Comparison of ENCODE assay signal across 1 cellular context in the genomic region with DNA sequence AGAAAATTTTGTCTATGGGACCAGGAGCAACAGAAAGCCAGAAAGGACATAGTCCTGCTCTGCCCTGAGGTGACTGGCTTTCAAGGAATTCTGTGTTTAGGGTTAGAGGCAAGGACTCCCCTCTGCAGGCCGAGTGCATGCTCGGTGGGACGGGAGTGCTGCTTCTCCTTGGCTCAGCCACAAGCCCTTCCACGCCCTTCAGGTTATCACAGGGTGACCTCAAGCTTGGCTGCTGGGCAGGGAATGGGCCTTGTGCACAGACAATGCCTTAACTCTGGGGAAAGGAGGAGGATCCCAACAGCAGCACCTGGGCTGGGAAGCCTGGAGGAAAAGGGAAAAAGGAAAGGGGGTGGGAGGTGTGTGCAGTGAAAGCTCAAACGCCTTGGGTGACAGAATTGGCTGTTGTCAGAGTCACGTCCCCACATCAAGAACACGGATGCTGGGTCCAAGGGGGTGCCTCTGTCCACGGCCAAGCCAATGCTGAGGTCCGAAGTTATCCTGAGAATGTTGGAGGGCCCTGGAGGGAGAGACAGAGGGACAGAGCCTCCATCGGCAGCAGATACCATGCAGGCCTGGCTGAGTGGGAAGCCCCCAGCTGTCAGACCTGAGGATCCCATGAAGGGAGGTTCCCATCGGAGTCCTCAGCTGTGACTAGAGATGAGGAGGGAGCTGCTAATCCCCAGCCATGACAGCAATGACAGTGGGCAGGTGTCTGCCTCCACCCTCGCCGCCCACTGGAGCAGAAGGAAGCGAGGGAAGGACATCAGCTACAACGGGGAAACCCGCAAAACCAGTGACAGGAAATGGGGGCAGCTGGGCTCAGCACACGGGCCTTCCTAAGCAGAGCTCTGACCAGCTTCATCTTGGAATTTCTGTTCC.
TF ChIP-seq lines count a peak whose summit lies in the region.

No MANE protein-coding gene starts in this region.

TF ChIP-seq in GM12878, 131 proteins besides CTCF, POLR2A, EP300 and RAD21 (continued from another document):
- TF ChIP-seq, protein P1, sequence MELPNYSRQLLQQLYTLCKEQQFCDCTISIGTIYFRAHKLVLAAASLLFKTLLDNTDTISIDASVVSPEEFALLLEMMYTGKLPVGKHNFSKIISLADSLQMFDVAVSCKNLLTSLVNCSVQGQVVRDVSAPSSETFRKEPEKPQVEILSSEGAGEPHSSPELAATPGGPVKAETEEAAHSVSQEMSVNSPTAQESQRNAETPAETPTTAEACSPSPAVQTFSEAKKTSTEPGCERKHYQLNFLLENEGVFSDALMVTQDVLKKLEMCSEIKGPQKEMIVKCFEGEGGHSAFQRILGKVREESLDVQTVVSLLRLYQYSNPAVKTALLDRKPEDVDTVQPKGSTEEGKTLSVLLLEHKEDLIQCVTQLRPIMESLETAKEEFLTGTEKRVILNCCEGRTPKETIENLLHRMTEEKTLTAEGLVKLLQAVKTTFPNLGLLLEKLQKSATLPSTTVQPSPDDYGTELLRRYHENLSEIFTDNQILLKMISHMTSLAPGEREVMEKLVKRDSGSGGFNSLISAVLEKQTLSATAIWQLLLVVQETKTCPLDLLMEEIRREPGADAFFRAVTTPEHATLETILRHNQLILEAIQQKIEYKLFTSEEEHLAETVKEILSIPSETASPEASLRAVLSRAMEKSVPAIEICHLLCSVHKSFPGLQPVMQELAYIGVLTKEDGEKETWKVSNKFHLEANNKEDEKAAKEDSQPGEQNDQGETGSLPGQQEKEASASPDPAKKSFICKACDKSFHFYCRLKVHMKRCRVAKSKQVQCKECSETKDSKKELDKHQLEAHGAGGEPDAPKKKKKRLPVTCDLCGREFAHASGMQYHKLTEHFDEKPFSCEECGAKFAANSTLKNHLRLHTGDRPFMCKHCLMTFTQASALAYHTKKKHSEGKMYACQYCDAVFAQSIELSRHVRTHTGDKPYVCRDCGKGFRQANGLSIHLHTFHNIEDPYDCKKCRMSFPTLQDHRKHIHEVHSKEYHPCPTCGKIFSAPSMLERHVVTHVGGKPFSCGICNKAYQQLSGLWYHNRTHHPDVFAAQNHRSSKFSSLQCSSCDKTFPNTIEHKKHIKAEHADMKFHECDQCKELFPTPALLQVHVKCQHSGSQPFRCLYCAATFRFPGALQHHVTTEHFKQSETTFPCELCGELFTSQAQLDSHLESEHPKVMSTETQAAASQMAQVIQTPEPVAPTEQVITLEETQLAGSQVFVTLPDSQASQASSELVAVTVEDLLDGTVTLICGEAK (IDR thresholded peaks at IDR 0.05; ENCODE audit: borderline replicate concordance), result no peak
- peak; percentile 10; the same call in 1 of the 2 replicates for TF ChIP-seq SPI1 (IDR thresholded peaks at IDR 0.05; ENCODE audit: borderline replicate concordance, insufficient read depth, low read depth, low read length)
- TF ChIP-seq MTA2 (IDR thresholded peaks at IDR 0.05; ENCODE audit: low read depth), result 0 out of 2 replicates have a peak, but pooled peaks have one; percentile 16
- TF ChIP-seq YY1 (IDR thresholded peaks at IDR 0.05; ENCODE audit: low read depth, low read length), result peak; percentile 36; the same call in 1 of the 2 replicates
- TF ChIP-seq EGR1 (IDR thresholded peaks at IDR 0.05; ENCODE audit: borderline replicate concordance in 1 of 2, low read depth in 2 of 2, low read length in 2 of 2), result peak in 1 of 2 experiments; percentile 76; a peak in 1 of 3 replicates
- TF ChIP-seq IKZF2 (IDR thresholded peaks at IDR 0.05), result peak; percentile 68 to 74
- TF ChIP-seq ETV6 (conservative IDR thresholded peaks at IDR 0.05 in 1 of 2, IDR thresholded peaks at IDR 0.05 in 1 of 2; ENCODE audit: borderline replicate concordance in 1 of 2, low read depth in 1 of 2), result peak in 1 of 2 experiments; percentile 52; a peak in 2 of 4 replicates
- TF ChIP-seq PAX5 (IDR thresholded peaks at IDR 0.05; ENCODE audit: borderline replicate concordance, low read depth, low read length), result peak; percentile 33; the same call in 1 of the 2 replicates
- no peak for TF ChIP-seq BCL11A (IDR thresholded peaks at IDR 0.05; ENCODE audit: low read depth, low read length)
- TF ChIP-seq EED (IDR thresholded peaks at IDR 0.05; ENCODE audit: low read depth), result peak; percentile 85; the same call in 1 of the 2 replicates
- TF ChIP-seq YBX1 (IDR thresholded peaks at IDR 0.05), result no peak
- TF ChIP-seq NFXL1 (IDR thresholded peaks at IDR 0.05; ENCODE audit: borderline replicate concordance), result no peak
- TF ChIP-seq TCF3 (IDR thresholded peaks at IDR 0.05; ENCODE audit: borderline replicate concordance, insufficient read depth, low read depth, low read length), result 0 out of 2 replicates have a peak, but pooled peaks have one; percentile 45
- peak in 1 of 2 experiments; percentile 40; a peak in 1 of 4 replicates for TF ChIP-seq BHLHE40 (IDR thresholded peaks at IDR 0.05; ENCODE audit: borderline replicate concordance in 1 of 2, low read depth in 2 of 2, low read length in 1 of 2)
- TF ChIP-seq, protein P2, sequence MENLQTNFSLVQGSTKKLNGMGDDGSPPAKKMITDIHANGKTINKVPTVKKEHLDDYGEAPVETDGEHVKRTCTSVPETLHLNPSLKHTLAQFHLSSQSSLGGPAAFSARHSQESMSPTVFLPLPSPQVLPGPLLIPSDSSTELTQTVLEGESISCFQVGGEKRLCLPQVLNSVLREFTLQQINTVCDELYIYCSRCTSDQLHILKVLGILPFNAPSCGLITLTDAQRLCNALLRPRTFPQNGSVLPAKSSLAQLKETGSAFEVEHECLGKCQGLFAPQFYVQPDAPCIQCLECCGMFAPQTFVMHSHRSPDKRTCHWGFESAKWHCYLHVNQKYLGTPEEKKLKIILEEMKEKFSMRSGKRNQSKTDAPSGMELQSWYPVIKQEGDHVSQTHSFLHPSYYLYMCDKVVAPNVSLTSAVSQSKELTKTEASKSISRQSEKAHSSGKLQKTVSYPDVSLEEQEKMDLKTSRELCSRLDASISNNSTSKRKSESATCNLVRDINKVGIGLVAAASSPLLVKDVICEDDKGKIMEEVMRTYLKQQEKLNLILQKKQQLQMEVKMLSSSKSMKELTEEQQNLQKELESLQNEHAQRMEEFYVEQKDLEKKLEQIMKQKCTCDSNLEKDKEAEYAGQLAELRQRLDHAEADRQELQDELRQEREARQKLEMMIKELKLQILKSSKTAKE (IDR thresholded peaks at IDR 0.05; ENCODE audit: low read depth, poor library complexity, severe bottlenecking), result no peak
TF ChIP-seq in GM12878: peak in this region for 13.
